ENCODE assay signal across 1 cellular context in genomic region chr1:98049370-98050115, GRCh38.
TF ChIP-seq lines count a peak whose summit lies in the region.

No MANE protein-coding gene starts in this region.

TF ChIP-seq in IMR-90, 13 proteins besides CTCF, POLR2A, EP300 and RAD21 (continued from another document):
- TF ChIP-seq USF2 (IDR thresholded peaks at IDR 0.05; ENCODE audit: low read depth, low read length) (no peak), MAFK (IDR thresholded peaks at IDR 0.05; ENCODE audit: low read depth, low read length) (no peak)
